7 cellular contexts compared by ENCODE assay signal in genomic region chr5:71025289-71025953, GRCh38. TPM values are rescaled to one million over a fixed set of nuclear protein-coding genes. Genes with fewer than 3 reads are reported as not detected.
DNase-seq lines count a peak whose midpoint lies in the region; ATAC-seq lines count a peak whose summit lies in the region.
"Not testable (repeated sequence)": the region's sequence is repeated elsewhere in the genome, so short reads cannot be mapped to it uniquely, and the experiment has no call there.

NAIP (minus strand) TSS chr5:71025339; CDS start chr5:71012915, 12,424 bp downstream.

- H3K27ac Mint-ChIP-seq in activated CD8-positive, alpha-beta T cell treated with anti-CD3 and anti-CD28 coated beads, Interleukin-2, amount 10 ng/mL, durations not matched to agents 7 days and 5 days; naive thymus-derived CD4-positive, alpha-beta T cell: not testable (repeated sequence)

- not testable (repeated sequence) for H3K4me1 ChIP-seq in naive thymus-derived CD4-positive, alpha-beta T cell (ENCODE audit: control insufficient read depth in 2 of 2, insufficient read depth in 2 of 2, low read length in 2 of 2); thymus (ENCODE audit: control insufficient read depth, insufficient read depth, low read length)

- not testable (repeated sequence) for H3K4me3 ChIP-seq in naive thymus-derived CD4-positive, alpha-beta T cell (ENCODE audit: low read length); thymus (ENCODE audit: low read length)

- 91% methylated on average over 1 of the region's 8 CpGs for WGBS in thymus

- POLR2A ChIA-PET in activated CD8-positive, alpha-beta T cell treated with anti-CD3 and anti-CD28 coated beads, Interleukin-2, amount 10 ng/mL, durations not matched to agents 7 days and 5 days (lab: Charles Lee); naive thymus-derived CD4-positive, alpha-beta T cell (lab: Charles Lee): not testable (repeated sequence)

- not testable (repeated sequence) for H3K27me3 ChIP-seq in naive thymus-derived CD4-positive, alpha-beta T cell (ENCODE audit: control insufficient read depth in 2 of 2, insufficient read depth in 2 of 2, low read length in 2 of 2); thymus (ENCODE audit: control insufficient read depth, insufficient read depth)

- H3K27ac ChIP-seq in naive thymus-derived CD4-positive, alpha-beta T cell (ENCODE audit: low read depth, low read length); thymus (ENCODE audit: low read depth): not testable (repeated sequence)

- H3K4me3 Mint-ChIP-seq in activated CD8-positive, alpha-beta T cell treated with anti-CD3 and anti-CD28 coated beads, Interleukin-2, amount 10 ng/mL, durations not matched to agents 7 days and 5 days; naive thymus-derived CD4-positive, alpha-beta T cell: not testable (repeated sequence)

- not testable (repeated sequence) for DNase-seq in activated CD8-positive, alpha-beta T cell treated with anti-CD3 and anti-CD28 coated beads, Interleukin-2, amount 10 ng/mL, durations not matched to agents 7 days and 5 days; left cardiac atrium; naive thymus-derived CD4-positive, alpha-beta T cell; sciatic nerve (ENCODE audit: low spot score)

- not testable (repeated sequence) for H3K4me1 Mint-ChIP-seq in activated CD8-positive, alpha-beta T cell treated with anti-CD3 and anti-CD28 coated beads, Interleukin-2, amount 10 ng/mL, durations not matched to agents 7 days and 5 days (ENCODE audit: low read depth); naive thymus-derived CD4-positive, alpha-beta T cell

- not testable (repeated sequence) for H3K27me3 Mint-ChIP-seq in activated CD8-positive, alpha-beta T cell treated with anti-CD3 and anti-CD28 coated beads, Interleukin-2, amount 10 ng/mL, durations not matched to agents 7 days and 5 days (ENCODE audit: low read depth); naive thymus-derived CD4-positive, alpha-beta T cell

- not testable (repeated sequence) for H3K9me3 Mint-ChIP-seq in activated CD8-positive, alpha-beta T cell treated with anti-CD3 and anti-CD28 coated beads, Interleukin-2, amount 10 ng/mL, durations not matched to agents 7 days and 5 days (ENCODE audit: insufficient read depth); naive thymus-derived CD4-positive, alpha-beta T cell

- CTCF ChIA-PET in activated CD8-positive, alpha-beta T cell treated with anti-CD3 and anti-CD28 coated beads, Interleukin-2, amount 10 ng/mL, durations not matched to agents 7 days and 5 days (lab: Charles Lee); naive thymus-derived CD4-positive, alpha-beta T cell (lab: Charles Lee): not testable (repeated sequence)

- intact Hi-C loops in left cardiac atrium (cut with DNase I); naive thymus-derived CD4-positive, alpha-beta T cell (cut with micrococcal nuclease); sciatic nerve (cut with DNase I): not testable (repeated sequence)

- not testable (repeated sequence) for H3K36me3 ChIP-seq in naive thymus-derived CD4-positive, alpha-beta T cell (ENCODE audit: control insufficient read depth in 2 of 3, insufficient read depth in 3 of 3, low read length in 3 of 3); thymus (ENCODE audit: control insufficient read depth, insufficient read depth)

- not testable (repeated sequence) for H3K9me3 ChIP-seq in naive thymus-derived CD4-positive, alpha-beta T cell (ENCODE audit: control insufficient read depth in 2 of 3, low read length in 3 of 3); thymus (ENCODE audit: control insufficient read depth)

- not testable (repeated sequence) for H3K36me3 Mint-ChIP-seq in activated CD8-positive, alpha-beta T cell treated with anti-CD3 and anti-CD28 coated beads, Interleukin-2, amount 10 ng/mL, durations not matched to agents 7 days and 5 days (ENCODE audit: low read depth); naive thymus-derived CD4-positive, alpha-beta T cell

- ATAC-seq in GM19467 (IDR thresholded peaks at IDR 0.05; ENCODE audit: unreplicated experiment) (peak; percentile 50), HG03565 (IDR thresholded peaks at IDR 0.05; ENCODE audit: unreplicated experiment) (peak; percentile 48), sciatic nerve (peak; percentile 44)
- ATAC-seq in activated CD8-positive, alpha-beta T cell treated with anti-CD3 and anti-CD28 coated beads, Interleukin-2, amount 10 ng/mL, durations not matched to agents 7 days and 5 days; left cardiac atrium; naive thymus-derived CD4-positive, alpha-beta T cell: not testable (repeated sequence)

RNA-seq across cellular contexts. Expression of gene NAIP, which starts in this region (rescaled TPM):
- 10 to 100 TPM; 11.1 to 11.3 TPM for total RNA-seq in activated CD8-positive, alpha-beta T cell treated with anti-CD3 and anti-CD28 coated beads, Interleukin-2, amount 10 ng/mL, durations not matched to agents 7 days and 5 days
- total RNA-seq in left cardiac atrium (10 to 100 TPM; 13.7 TPM), sciatic nerve (63.1 TPM)
- total RNA-seq in naive thymus-derived CD4-positive, alpha-beta T cell = 10 to 100 TPM; 13.7 to 69.9 (median 48.2) TPM
- 1 to 10 TPM; 1.2 to 2.2 TPM for polyA plus RNA-seq in naive thymus-derived CD4-positive, alpha-beta T cell
- polyA plus RNA-seq in thymus = 22.3 TPM
